In genomic region chr3:128496602-128497304, GRCh38 we compare ENCODE assay signal across 9 cellular contexts. TPM values are rescaled to one million over a fixed set of nuclear protein-coding genes. Genes with fewer than 3 reads are reported as not detected.
DNase-seq lines count a peak whose midpoint lies in the region; ATAC-seq and TF ChIP-seq lines count a peak whose summit lies in the region.
"Had no signal": no experiment of that assay in that cellular context is flagged by ENCODE, and none has a peak within 500 bp of the region (broad histone marks: within the 10 kb centered on the region; RNA-seq: fewer than 3 reads in every experiment).

No MANE protein-coding gene starts in this region.

- TF ChIP-seq CTCF in DOHH2 (IDR thresholded peaks at IDR 0.05; ENCODE audit: low read depth, low read length, poor library complexity, severe bottlenecking) = no peak
- no peak for TF ChIP-seq CTCF in fibroblast of villous mesenchyme (IDR thresholded peaks at IDR 0.05; ENCODE audit: insufficient read depth, low read depth, low read length)

- H3K27ac ChIP-seq in DOHH2 (ENCODE audit: low read depth, low read length) = no peak overlapping the region

- no peaks in the 10 kb centered on the region for H3K9me2 ChIP-seq in DOHH2 (replicated peaks; ENCODE audit: control insufficient read depth, low read length)

- peaks cover 13% of the 10 kb centered on the region for H3K36me3 Mint-ChIP-seq in T-helper 17 cell (ENCODE audit: low read depth)

- H3K79me2 ChIP-seq in DOHH2 (ENCODE audit: control insufficient read depth, low read length) = no peaks in the 10 kb centered on the region

- H4K20me1 ChIP-seq in DOHH2 (ENCODE audit: control insufficient read depth, insufficient read depth, low read depth, low read length) = no peaks in the 10 kb centered on the region

- H3K4me1 ChIP-seq in DOHH2 (ENCODE audit: control insufficient read depth, low read length) = no peaks in the 10 kb centered on the region

- no peaks in the 10 kb centered on the region for H3F3A ChIP-seq in DOHH2 (ENCODE audit: control insufficient read depth, insufficient read depth)

- H3K4me3 ChIP-seq in DOHH2 (ENCODE audit: low read length) (no peak overlapping the region; the same call in 1 of the 2 replicates), fibroblast of villous mesenchyme (ENCODE audit: low read depth, low read length) (peak overlapping the region; percentile 63)

- peaks cover 24% of the 10 kb centered on the region for H3K4me1 Mint-ChIP-seq in T-helper 17 cell

- peak overlapping the region; percentile 77 for H3K4me3 Mint-ChIP-seq in T-helper 17 cell

- peak overlapping the region; percentile 62; the same call in 1 of the 2 replicates for H3K4me2 ChIP-seq in DOHH2 (ENCODE audit: low read length)

- ATAC-seq in T-helper 17 cell (no peak), GM18870 (IDR thresholded peaks at IDR 0.05; ENCODE audit: unreplicated experiment) (no peak), GM21723 (IDR thresholded peaks at IDR 0.05; ENCODE audit: unreplicated experiment) (no peak), GM21825 (IDR thresholded peaks at IDR 0.05; ENCODE audit: unreplicated experiment) (no peak), GM21526 (IDR thresholded peaks at IDR 0.05; ENCODE audit: low FRiP score, unreplicated experiment) (no peak)

- DNase-seq in T-helper 17 cell (no peak), fibroblast of villous mesenchyme (ENCODE audit: low read depth) (peak; percentile 61), retina (peak; percentile 73)

- H3K27ac Mint-ChIP-seq in T-helper 17 cell = no peak overlapping the region

- H3K27me3 ChIP-seq in DOHH2 (ENCODE audit: control insufficient read depth, low read length) = peaks cover 36% of the 10 kb centered on the region

- H3K36me3 ChIP-seq in DOHH2 (ENCODE audit: control insufficient read depth, low read length) = no peaks in the 10 kb centered on the region

- H3K9me3 ChIP-seq in DOHH2 (ENCODE audit: control insufficient read depth, insufficient read depth, low read length) (no peaks in the 10 kb centered on the region), T-helper 17 cell (ENCODE audit: control insufficient read depth, low read length, poor library complexity, severe bottlenecking) (no peaks in the 10 kb centered on the region)

- peaks cover 77% of the 10 kb centered on the region for H3K27me3 Mint-ChIP-seq in T-helper 17 cell

RNA-seq across cellular contexts. Expression of gene GATA2, which starts 3.8 kb away (rescaled TPM):
- 1 to 10 TPM; 4.0 to 9.7 TPM for total RNA-seq in T-helper 17 cell
- total RNA-seq in fibroblast of villous mesenchyme = 26.7 and 41.0 TPM in 2 replicates

RNA-seq across cellular contexts. Expression of gene DNAJB8, which starts 30.1 kb away (rescaled TPM):
- not detected for total RNA-seq in T-helper 17 cell
- not detected in 2 replicates for total RNA-seq in fibroblast of villous mesenchyme
- total RNA-seq: temporal lobe had no signal

Comparison
In these comparisons a context has a peak if more than half of its experiments do, and no peak if none do; other contexts are left out.
1. DNase-seq: peak in fibroblast of villous mesenchyme (single experiment) and retina (single experiment); none in T-helper 17 cell (0 of 3).